Comparison of ENCODE assay signal across 13 cellular contexts in genomic region chr13:29922281-29922821, GRCh38.
DNase-seq lines count a peak whose midpoint lies in the region; ATAC-seq and TF ChIP-seq lines count a peak whose summit lies in the region.
"Had no signal": no experiment of that assay in that cellular context is flagged by ENCODE, and none has a peak within 500 bp of the region (broad histone marks: within the 10 kb centered on the region; RNA-seq: fewer than 3 reads in every experiment).

No MANE protein-coding gene starts in this region.

- DNase-seq in EH (ENCODE audit: low read depth) (peak; percentile 64), fibroblast of the aortic adventitia (ENCODE audit: low read depth) (peak; percentile 69), skeletal muscle cell (ENCODE audit: low read depth) (peak; percentile 47), NCI-H146 (lab: John Stamatoyannopoulos, UW) (no peak), SHP77 treated with DMSO at 0.1 percent for 48 hours (lab: John Stamatoyannopoulos, UW) (no peak)
- peak; percentile 10 for DNase-seq in T-helper 2 cell treated with Interferon-gamma antibody and Interleukin-4, amounts not matched to agents 5 μg/mL and 100 μg/mL, for 36 hours (ENCODE audit: low spot score)
- DNase-seq in effector CD4-positive, alpha-beta T cell = no peak
- DNase-seq: activated CD4-positive, alpha-beta T cell treated with anti-CD3 and anti-CD28 coated beads, Interleukin-2, amount 50 U/mL, for 48 hours; activated naive CD4-positive, alpha-beta T cell treated with Interleukin-2 at 50 U/mL for 16 hours; CD8-positive, alpha-beta memory T cell; naive thymus-derived CD8-positive, alpha-beta T cell; NCI-H526 had no signal

- no peak overlapping the region for H3K4me3 ChIP-seq in fibroblast of the aortic adventitia (ENCODE audit: low read depth, low read length)
- no peak overlapping the region for H3K4me3 ChIP-seq in skeletal muscle cell (ENCODE audit: low read depth, low read length)

- H3K4me3 Mint-ChIP-seq in T-helper 2 cell treated with Interferon-gamma antibody and Interleukin-4, amounts not matched to agents 5 μg/mL and 100 μg/mL, for 36 hours = no peak overlapping the region
- H3K4me3 Mint-ChIP-seq: CD8-positive, alpha-beta memory T cell; naive thymus-derived CD8-positive, alpha-beta T cell had no signal

- no peaks in the 10 kb centered on the region for H3K9me3 Mint-ChIP-seq in T-helper 2 cell treated with Interferon-gamma antibody and Interleukin-4, amounts not matched to agents 5 μg/mL and 100 μg/mL, for 36 hours
- H3K9me3 Mint-ChIP-seq: CD8-positive, alpha-beta memory T cell; naive thymus-derived CD8-positive, alpha-beta T cell had no signal

- no peak for ATAC-seq in HG02798 (IDR thresholded peaks at IDR 0.05; ENCODE audit: poor library complexity, unreplicated experiment)
- ATAC-seq: naive thymus-derived CD8-positive, alpha-beta T cell had no signal

- TF ChIP-seq CTCF in fibroblast of the aortic adventitia (IDR thresholded peaks at IDR 0.05; ENCODE audit: insufficient read depth, low read length) = no peak

- no peak overlapping the region for H3K27ac Mint-ChIP-seq in T-helper 2 cell treated with Interferon-gamma antibody and Interleukin-4, amounts not matched to agents 5 μg/mL and 100 μg/mL, for 36 hours
- H3K27ac Mint-ChIP-seq: CD8-positive, alpha-beta memory T cell had no signal

- no peaks in the 10 kb centered on the region for H3K36me3 Mint-ChIP-seq in T-helper 2 cell treated with Interferon-gamma antibody and Interleukin-4, amounts not matched to agents 5 μg/mL and 100 μg/mL, for 36 hours (ENCODE audit: low read depth)
- H3K36me3 Mint-ChIP-seq: naive thymus-derived CD8-positive, alpha-beta T cell had no signal

- H3K4me1 Mint-ChIP-seq in T-helper 2 cell treated with Interferon-gamma antibody and Interleukin-4, amounts not matched to agents 5 μg/mL and 100 μg/mL, for 36 hours (ENCODE audit: low read depth) = peaks cover 36% of the 10 kb centered on the region

- H3K27me3 Mint-ChIP-seq in T-helper 2 cell treated with Interferon-gamma antibody and Interleukin-4, amounts not matched to agents 5 μg/mL and 100 μg/mL, for 36 hours (ENCODE audit: low read depth) = peaks cover 2% of the 10 kb centered on the region
- H3K27me3 Mint-ChIP-seq: naive thymus-derived CD8-positive, alpha-beta T cell had no signal

Comparison
In these comparisons a context has a peak if more than half of its experiments do, and no peak if none do; other contexts are left out.
1. DNase-seq: peak in EH (single experiment), T-helper 2 cell treated with Interferon-gamma antibody and Interleukin-4, amounts not matched to agents 5 μg/mL and 100 μg/mL, for 36 hours (single experiment), fibroblast of the aortic adventitia (single experiment) and skeletal muscle cell (single experiment); none in effector CD4-positive, alpha-beta T cell (single experiment), NCI-H146 (single experiment) and SHP77 treated with DMSO at 0.1 percent for 48 hours (single experiment).